1 cellular context compared by ENCODE assay signal in genomic region chr11:118379497-118379896, GRCh38.
TF ChIP-seq lines count a peak whose summit lies in the region.

No MANE protein-coding gene starts in this region.

TF ChIP-seq in HepG2, 621 proteins besides CTCF, POLR2A, EP300 and RAD21:
- TF ChIP-seq DBP (CRISPR knock-in tag; IDR thresholded peaks at IDR 0.05; ENCODE audit: not compliant biosample characterization) (no peak), ZBTB40 (IDR thresholded peaks at IDR 0.05) (no peak), ZBTB40 (CRISPR knock-in tag; IDR thresholded peaks at IDR 0.05) (no peak), KLF12 (CRISPR knock-in tag; IDR thresholded peaks at IDR 0.05; ENCODE audit: borderline replicate concordance) (no peak), TRIM22 (IDR thresholded peaks at IDR 0.05) (no peak)
